In genomic region chr15:99403597-99403996, GRCh38 we compare ENCODE assay signal across 20 cellular contexts.
DNase-seq lines count a peak whose midpoint lies in the region; ATAC-seq and TF ChIP-seq lines count a peak whose summit lies in the region.
"Had no signal": no experiment of that assay in that cellular context is flagged by ENCODE, and none has a peak within 500 bp of the region (broad histone marks: within the 10 kb centered on the region; RNA-seq: fewer than 3 reads in every experiment).

No MANE protein-coding gene starts in this region.

- no peaks in the 10 kb centered on the region for H4K20me1 ChIP-seq in HCT116 (ENCODE audit: insufficient read depth)

- no TSS peak for BruUV-seq in HCT116 (replicated peaks; lab: Mats Ljungman, UMichigan)

- no peak overlapping the region for H3K4me2 ChIP-seq in HCT116 (ENCODE audit: low read length)

- CTCF ChIA-PET in HCT116 (lab: Charles Lee), result no interaction called here

- no peaks in the 10 kb centered on the region for H3K9me3 ChIP-seq in HCT116 (ENCODE audit: control insufficient read depth in 1 of 2, insufficient read depth in 1 of 2, low read depth in 1 of 2, low read length in 2 of 2)
- H3K9me3 ChIP-seq: gastroesophageal sphincter had no signal

- H3K4me3 ChIP-seq in HCT116 (replicated peaks in 1 of 2; ENCODE audit: low read depth in 1 of 2, low read length in 2 of 2), result no peak overlapping the region
- H3K4me3 ChIP-seq in NB4 (ENCODE audit: low read depth, low read length), result no peak overlapping the region
- H3K4me3 ChIP-seq in dorsolateral prefrontal cortex, result no peak overlapping the region
- H3K4me3 ChIP-seq: gastroesophageal sphincter, GM12878, skin epidermis had no signal

- TF ChIP-seq POLR2A in HCT116 (IDR thresholded peaks at IDR 0.05; ENCODE audit: borderline replicate concordance, extremely low read depth, insufficient read depth, insufficient read length), result no peak
- TF ChIP-seq POLR2A in NB4 (IDR thresholded peaks at IDR 0.05; ENCODE audit: extremely low read depth, insufficient read length), result no peak

- no peaks in the 10 kb centered on the region for H3K9me2 ChIP-seq in HCT116 (ENCODE audit: insufficient read depth)

- no peaks in the 10 kb centered on the region for H3K9me3 Mint-ChIP-seq in dendritic cell treated with granulocyte-macrophage colony-stimulating factor and Interleukin-4, amounts not matched to agents 40 ng/mL and 50 ng/mL, for 4 days
- no peaks in the 10 kb centered on the region for H3K9me3 Mint-ChIP-seq in osteocyte (ENCODE audit: unreplicated experiment)
- H3K9me3 Mint-ChIP-seq: naive B cell; T-helper 2 cell treated with Interferon-gamma antibody and Interleukin-4, amounts not matched to agents 5 μg/mL and 100 μg/mL, for 36 hours had no signal

- H3K27ac Mint-ChIP-seq in dendritic cell treated with granulocyte-macrophage colony-stimulating factor and Interleukin-4, amounts not matched to agents 40 ng/mL and 50 ng/mL, for 4 days, result peak overlapping the region; percentile 2
- peak overlapping the region; percentile 64 for H3K27ac Mint-ChIP-seq in osteocyte (ENCODE audit: unreplicated experiment)
- H3K27ac Mint-ChIP-seq: T-helper 2 cell treated with Interferon-gamma antibody and Interleukin-4, amounts not matched to agents 5 μg/mL and 100 μg/mL, for 36 hours had no signal

- RAD21 ChIA-PET in HCT116 (lab: Charles Lee; ENCODE audit: low non-redundant PET in 1 of 2, low total read pairs in 2 of 2, uncharacterized antibody in 2 of 2, unreplicated experiment in 2 of 2), result no interaction called here

- H3K9ac ChIP-seq in HCT116 (ENCODE audit: low read length), result no peak overlapping the region

- intact Hi-C loops in HCT116 (cut with micrococcal nuclease), result no loop called here
- intact Hi-C loops in dendritic cell treated with granulocyte-macrophage colony-stimulating factor and Interleukin-4, amounts not matched to agents 40 ng/mL and 50 ng/mL, for 4 days (cut with micrococcal nuclease), result no loop called here
- intact Hi-C loops in dorsolateral prefrontal cortex (cut with DNase I), result loop anchor here (10.0 kb wide), 4 partner anchors 119 to 311 kb away; partner anchors contain the start of gene MEF2A (in 1 of the 2)

- no peak for TF ChIP-seq RAD21 in HCT116 (IDR thresholded peaks at IDR 0.05; ENCODE audit: low read depth)

- H3K27me3 Mint-ChIP-seq in dendritic cell treated with granulocyte-macrophage colony-stimulating factor and Interleukin-4, amounts not matched to agents 40 ng/mL and 50 ng/mL, for 4 days, result peaks cover 3% of the 10 kb centered on the region
- H3K27me3 Mint-ChIP-seq in osteocyte (ENCODE audit: unreplicated experiment), result no peaks in the 10 kb centered on the region

- no peaks in the 10 kb centered on the region for H3K36me3 Mint-ChIP-seq in dendritic cell treated with granulocyte-macrophage colony-stimulating factor and Interleukin-4, amounts not matched to agents 40 ng/mL and 50 ng/mL, for 4 days (ENCODE audit: low read depth)
- no peaks in the 10 kb centered on the region for H3K36me3 Mint-ChIP-seq in osteocyte (ENCODE audit: unreplicated experiment)
- H3K36me3 Mint-ChIP-seq: naive B cell had no signal

- POLR2A ChIA-PET in HCT116 (lab: Charles Lee), result no interaction called here

- no peak overlapping the region for H2AFZ ChIP-seq in HCT116 (ENCODE audit: low read depth, low read length, poor library complexity, severe bottlenecking)

- H3K27ac ChIP-seq in HCT116 (ENCODE audit: low read depth, low read length), result no peak overlapping the region
- H3K27ac ChIP-seq in dorsolateral prefrontal cortex, result peak overlapping the region in 1 of 59 donors; percentile 10
- H3K27ac ChIP-seq: gastroesophageal sphincter had no signal

- H3K4me3 Mint-ChIP-seq in dendritic cell treated with granulocyte-macrophage colony-stimulating factor and Interleukin-4, amounts not matched to agents 40 ng/mL and 50 ng/mL, for 4 days, result no peak overlapping the region
- H3K4me3 Mint-ChIP-seq in osteocyte (ENCODE audit: unreplicated experiment), result no peak overlapping the region
- H3K4me3 Mint-ChIP-seq: naive B cell; T-helper 2 cell treated with Interferon-gamma antibody and Interleukin-4, amounts not matched to agents 5 μg/mL and 100 μg/mL, for 36 hours had no signal

- DNase-seq in HCT116 (ENCODE audit: low read depth, low spot score) (no peak), NB4 (ENCODE audit: low read depth) (peak; percentile 52), osteocyte (ENCODE audit: extremely low spot score, unreplicated experiment) (no peak), HuH-7.5 (ENCODE audit: low spot score) (no peak), dorsolateral prefrontal cortex (no peak)
- no peak for DNase-seq in activated CD8-positive, alpha-beta memory T cell treated with anti-CD3 and anti-CD28 coated beads, Interleukin-2, amount 50 U/mL, for 4 hours
- DNase-seq: activated CD4-positive, alpha-beta T cell treated with anti-CD3 and anti-CD28 coated beads for 1 hour; erythroblast; GF-D8; naive B cell; NCI-H1048; NCI-H2029; NCI-H510A; SHP77 treated with DMSO at 0.1 percent for 48 hours; stimulated activated CD4-positive, alpha-beta T cell treated with anti-CD3 and anti-CD28 coated beads, Interleukin-2, amount 100 ng/mL, for 48 hours had no signal

- H3K79me2 ChIP-seq in HCT116 (ENCODE audit: insufficient read depth, low read length), result no peaks in the 10 kb centered on the region

- TF ChIP-seq CTCF in HCT116 (IDR thresholded peaks at IDR 0.05 in 2 of 3, conservative IDR thresholded peaks at IDR 0.05 in 1 of 3; ENCODE audit: borderline replicate concordance in 1 of 3, insufficient read depth in 1 of 3, low read depth in 2 of 3, low read length in 2 of 3) (no peak), NB4 (IDR thresholded peaks at IDR 0.05; ENCODE audit: low read depth, low read length) (no peak), osteocyte (IDR thresholded peaks at IDR 0.05) (no peak), dorsolateral prefrontal cortex (IDR thresholded peaks at IDR 0.05 in 54 of 56, conservative IDR thresholded peaks at IDR 0.05 in 2 of 56; ENCODE audit: low read depth in 1 of 56, partially characterized antibody in 56 of 56) (no peak)

- peaks cover 23% of the 10 kb centered on the region for H3K4me1 Mint-ChIP-seq in dendritic cell treated with granulocyte-macrophage colony-stimulating factor and Interleukin-4, amounts not matched to agents 40 ng/mL and 50 ng/mL, for 4 days (ENCODE audit: low read depth)
- H3K4me1 Mint-ChIP-seq in osteocyte (ENCODE audit: unreplicated experiment), result peaks cover 64% of the 10 kb centered on the region

- H3K4me1 ChIP-seq in HCT116 (ENCODE audit: control insufficient read depth in 1 of 2, insufficient read depth in 2 of 2, low read length in 2 of 2), result peaks cover 0 to 11% of the 10 kb centered on the region in 2 experiments; a peak in 1 of 4 replicates

- H3K36me3 ChIP-seq in HCT116 (ENCODE audit: control insufficient read depth in 1 of 2, insufficient read depth in 2 of 2, low read length in 2 of 2), result no peaks in the 10 kb centered on the region
- H3K36me3 ChIP-seq: gastroesophageal sphincter had no signal

- ATAC-seq in HCT116, result peak; percentile 30; the same call in 1 of the 2 replicates
- ATAC-seq: gastroesophageal sphincter, GM12878 had no signal

- no peaks in the 10 kb centered on the region for H3K27me3 ChIP-seq in HCT116 (ENCODE audit: insufficient read depth, low read length)
- no peaks in the 10 kb centered on the region for H3K27me3 ChIP-seq in dorsolateral prefrontal cortex
- H3K27me3 ChIP-seq: gastroesophageal sphincter had no signal

TF ChIP-seq in HCT116, 20 proteins besides CTCF, POLR2A, EP300 and RAD21 (continues in another document):
- no peak for TF ChIP-seq EGR1 (IDR thresholded peaks at IDR 0.05; ENCODE audit: low read depth)
- TF ChIP-seq MAX (IDR thresholded peaks at IDR 0.05), result no peak
- no peak for TF ChIP-seq REST (IDR thresholded peaks at IDR 0.05; ENCODE audit: low read depth)
- TF ChIP-seq CEBPB (IDR thresholded peaks at IDR 0.05; ENCODE audit: low read depth), result no peak
- TF ChIP-seq JUND (IDR thresholded peaks at IDR 0.05), result no peak
- TF ChIP-seq TCF7L2 (IDR thresholded peaks at IDR 0.05; ENCODE audit: borderline replicate concordance, extremely low read depth, insufficient read depth, insufficient read length), result no peak
- TF ChIP-seq EZH2phosphoT487 (IDR thresholded peaks at IDR 0.05; ENCODE audit: borderline replicate concordance), result no peak
- TF ChIP-seq ZNF274 (IDR thresholded peaks at IDR 0.05; ENCODE audit: low read depth, low read length), result no peak
- TF ChIP-seq FOSL1 (IDR thresholded peaks at IDR 0.05; ENCODE audit: low read depth), result no peak
- TF ChIP-seq CBX3 (IDR thresholded peaks at IDR 0.05; ENCODE audit: low read depth), result no peak
- no peak for TF ChIP-seq ZFX (IDR thresholded peaks at IDR 0.05)
- no peak for TF ChIP-seq POLR2AphosphoS5 (IDR thresholded peaks at IDR 0.05; ENCODE audit: low read depth, low read length)

Comparison
In these comparisons a context has a peak if more than half of its experiments do, and no peak if none do; other contexts are left out.
1. intact Hi-C loops: an anchor here in dorsolateral prefrontal cortex (10.0 kb wide); none called in HCT116 and dendritic cell treated with granulocyte-macrophage colony-stimulating factor and Interleukin-4, amounts not matched to agents 40 ng/mL and 50 ng/mL, for 4 days.